ENCODE assay signal across 10 cellular contexts in genomic region chr16:51152691-51153261, GRCh38. TPM values are rescaled to one million over a fixed set of nuclear protein-coding genes. Genes with fewer than 3 reads are reported as not detected.
A peak's percentile ranks its signal among the peaks of the same experiment; 100 is the strongest.
DNase-seq lines count a peak whose midpoint lies in the region; ATAC-seq, FAIRE-seq and TF ChIP-seq lines count a peak whose summit lies in the region.
"Had no signal": no experiment of that assay in that cellular context is flagged by ENCODE, and none has a peak within 500 bp of the region (broad histone marks: within the 10 kb centered on the region; RNA-seq: fewer than 3 reads in every experiment).

No MANE protein-coding gene starts in this region.

- H3K9me2 ChIP-seq in OCI-LY7 (ENCODE audit: insufficient read depth, low read length) = no peaks in the 10 kb centered on the region

- no peaks in the 10 kb centered on the region for H3K9me1 ChIP-seq in keratinocyte (ENCODE audit: control insufficient read depth, extremely low read depth, insufficient read depth, low read length)

- H3K4me2 ChIP-seq in keratinocyte (ENCODE audit: control insufficient read depth, extremely low read depth, insufficient read depth, low read depth, low read length) = peak overlapping the region; percentile 45
- H3K4me2 ChIP-seq in OCI-LY7 (ENCODE audit: low read length) = no peak overlapping the region

- H3K4me1 ChIP-seq in keratinocyte (ENCODE audit: control insufficient read depth, extremely low read depth, insufficient read depth, low read length) (peaks cover 7% of the 10 kb centered on the region), stomach (peaks cover 39 to 72% (median 54%) of the 10 kb centered on the region in 4 donors), OCI-LY7 (ENCODE audit: insufficient read depth, low read length, poor library complexity, severe bottlenecking) (no peaks in the 10 kb centered on the region)

- no peaks in the 10 kb centered on the region for H3K9me3 ChIP-seq in keratinocyte (ENCODE audit: control insufficient read depth, low read depth, low read length)
- peaks cover 0 to 19% (median 0%) of the 10 kb centered on the region in 4 donors for H3K9me3 ChIP-seq in stomach
- H3K9me3 ChIP-seq in OCI-LY7 (ENCODE audit: low read length) = no peaks in the 10 kb centered on the region

- H3K9ac ChIP-seq in keratinocyte (ENCODE audit: control insufficient read depth, extremely low read depth, insufficient read depth, low read length) = no peak overlapping the region

- DNase-seq in NCI-H510A treated with DMSO at 0.1 percent for 48 hours (lab: John Stamatoyannopoulos, UW) = peak; percentile 29
- DNase-seq in NCI-H510A (lab: John Stamatoyannopoulos, UW) = no peak
- no peak for DNase-seq in keratinocyte (ENCODE audit: low read depth, low spot score)
- DNase-seq in stomach = no peak
- DNase-seq in OCI-LY7 (ENCODE audit: low spot score) = no peak
- no peak for DNase-seq in iPS-NIHi7 (ENCODE audit: extremely low spot score)
- DNase-seq: NCI-H1105 treated with DMSO at 0.1 percent for 48 hours had no signal

- no TSS peak for BruUV-seq in OCI-LY7 (replicated peaks; lab: Mats Ljungman, UMichigan)

- TF ChIP-seq CTCF in keratinocyte (optimal IDR thresholded peaks at IDR 0.05 in 1 of 3, IDR thresholded peaks at IDR 0.05 in 1 of 3, conservative IDR thresholded peaks at IDR 0.05 in 1 of 3; ENCODE audit: extremely low read depth in 1 of 3, insufficient read depth in 2 of 3, low read length in 3 of 3) (no peak), stomach (IDR thresholded peaks at IDR 0.05) (no peak), OCI-LY7 (conservative IDR thresholded peaks at IDR 0.05; ENCODE audit: low read length) (no peak)

- TF ChIP-seq EP300 in stomach (IDR thresholded peaks at IDR 0.05) = no peak

- H3K27me3 ChIP-seq in keratinocyte (ENCODE audit: control insufficient read depth, extremely low read depth, insufficient read depth, low read length) (peaks cover 95% of the 10 kb centered on the region), stomach (peaks cover 53 to 100% (median 77%) of the 10 kb centered on the region in 3 donors)

- H3K36me3 ChIP-seq in keratinocyte (ENCODE audit: control insufficient read depth in 2 of 2, extremely low read depth in 1 of 2, insufficient read depth in 2 of 2, low read length in 2 of 2) (no peaks in the 10 kb centered on the region), stomach (no peaks in the 10 kb centered on the region), OCI-LY7 (ENCODE audit: insufficient read depth, low read length) (no peaks in the 10 kb centered on the region)

- TF ChIP-seq POLR2A in stomach (IDR thresholded peaks at IDR 0.05) = no peak

- WGBS in stomach, 5 donors = 5 to 17% (median 7%) methylated on average over 22 to 51 of the region's 51 CpGs

- H2AFZ ChIP-seq in keratinocyte (ENCODE audit: control insufficient read depth, low read length) (no peak overlapping the region), OCI-LY7 (ENCODE audit: low read length) (no peak overlapping the region)

- H3K4me3 ChIP-seq in keratinocyte (ENCODE audit: control insufficient read depth in 2 of 3, extremely low read depth in 1 of 3, insufficient read depth in 2 of 3, low read depth in 1 of 3, low read length in 3 of 3) (peak overlapping the region in 1 of 3 experiments; percentile 19), stomach (peak overlapping the region; percentile 32 to 53 (median 46)), OCI-LY7 (ENCODE audit: low read depth, low read length, poor library complexity, severe bottlenecking) (no peak overlapping the region)

- peak overlapping the region; percentile 88 for H3K27ac ChIP-seq in angular gyrus (ENCODE audit: low read depth, low read length)
- no peak overlapping the region for H3K27ac ChIP-seq in keratinocyte (ENCODE audit: control insufficient read depth, insufficient read depth, low read length)
- peak overlapping the region; percentile 57 to 83 (median 73) for H3K27ac ChIP-seq in stomach
- H3K27ac ChIP-seq in OCI-LY7 (ENCODE audit: low read depth, low read length, poor library complexity, severe bottlenecking) = no peak overlapping the region

- POLR2A ChIA-PET in OCI-LY7 (lab: Charles Lee) = interaction anchor here (0.6 kb wide), 1 partner anchor 622 kb away, joined by 3 read pairs; no protein-coding TSS in a partner anchor

- dilution Hi-C loops in keratinocyte (cut with MboI; ENCODE audit: extremely low pct_ligation_motif_present, low sequenced_read_pairs) = no loop called here

- FAIRE-seq in keratinocyte (lab: Jason Lieb, UNC) = no peak
- FAIRE-seq: A204.1 had no signal

- CTCF ChIA-PET in OCI-LY7 (lab: Charles Lee; ENCODE audit: unreplicated experiment) = no interaction called here

- ATAC-seq in activated CD4-positive, CD25-positive, alpha-beta regulatory T cell treated with anti-CD3 and anti-CD28 coated beads, Interleukin-2, amount 50 U/mL, for 24 hours = no peak

- H3K79me2 ChIP-seq in keratinocyte (ENCODE audit: control insufficient read depth, insufficient read depth, low read length) (no peaks in the 10 kb centered on the region), OCI-LY7 (ENCODE audit: insufficient read depth, low read depth, low read length) (no peaks in the 10 kb centered on the region)

- H4K20me1 ChIP-seq in keratinocyte (ENCODE audit: control insufficient read depth, extremely low read depth, insufficient read depth, low read length) (no peaks in the 10 kb centered on the region), OCI-LY7 (ENCODE audit: insufficient read depth, low read length) (no peaks in the 10 kb centered on the region)

- intact Hi-C loops in stomach (cut with DNase I; ENCODE audit: low total_unique reads) = no loop called here
- intact Hi-C loops in OCI-LY7 (cut with micrococcal nuclease; ENCODE audit: unreplicated experiment) = no loop called here

RNA-seq across cellular contexts. Expression of gene SALL1, which starts 1.7 kb away (rescaled TPM):
- 0.02 TPM in 1 of 3 replicates, not detected in the others for polyA plus RNA-seq in keratinocyte
- polyA plus RNA-seq in keratinocyte (2011; ENCODE audit: low read depth) = not detected
- polyA plus RNA-seq in keratinocyte (2011; cell fraction: cytosol; rRNA removed) = 0.01 TPM in 1 of 2 replicates, not detected in the other
- polyA plus RNA-seq in keratinocyte (2011; cell fraction: nucleus; rRNA removed) = 0.04 TPM in 1 of 2 replicates, not detected in the other
- polyA plus RNA-seq in keratinocyte (2012; ENCODE audit: low replicate concordance) = not detected in 2 replicates
- not detected in 3 replicates for polyA minus RNA-seq in keratinocyte
- polyA minus RNA-seq in keratinocyte (2011; cell fraction: cytosol; rRNA and poly(A)+ RNA removed) = not detected
- polyA minus RNA-seq in keratinocyte (2011; cell fraction: nucleus; rRNA and poly(A)+ RNA removed) = not detected in 2 replicates
- total RNA-seq in stomach = 1 to 10 TPM in 1 of 5 donors, under 1 TPM in 2, not detected in 2; 0.45 to 1.0 (median 0.92) TPM
- polyA plus RNA-seq in stomach = 1 to 10 TPM in 2 of 3 donors, under 1 TPM in 1; 0.43 to 6.3 (median 2.6) TPM
- not detected in 2 replicates for total RNA-seq in OCI-LY7 (2014; rRNA removed; shearing (Covaris generic))
- not detected in 2 replicates for total RNA-seq in OCI-LY7 (2022)

Comparison
In these comparisons a context has a peak if more than half of its experiments do, and no peak if none do; other contexts are left out.
1. H3K27ac ChIP-seq: peak in angular gyrus (single experiment) and stomach (5 of 5); none in keratinocyte (single experiment) and OCI-LY7 (single experiment).